12 cellular contexts compared by ENCODE assay signal in genomic region chrX:35726176-35726575, GRCh38.
DNase-seq lines count a peak whose midpoint lies in the region; ATAC-seq, FAIRE-seq and TF ChIP-seq lines count a peak whose summit lies in the region.
"Had no signal": no experiment of that assay in that cellular context is flagged by ENCODE, and none has a peak within 500 bp of the region (broad histone marks: within the 10 kb centered on the region; RNA-seq: fewer than 3 reads in every experiment).

No MANE protein-coding gene starts in this region.

- intact Hi-C loops in CD8-positive, alpha-beta T cell (cut with DNase I, micrococcal nuclease) = loop anchor here in 1 of 2 experiments (10.0 kb wide), 1 partner anchor 61 kb away; no protein-coding TSS in a partner anchor

- H3K9me3 ChIP-seq in CD8-positive, alpha-beta T cell (ENCODE audit: low read length) = no peaks in the 10 kb centered on the region

- H3K4me3 Mint-ChIP-seq in neural crest cell = no peak overlapping the region
- H3K4me3 Mint-ChIP-seq in CD8-positive, alpha-beta T cell = no peak overlapping the region
- H3K4me3 Mint-ChIP-seq: memory B cell had no signal

- H3K27me3 Mint-ChIP-seq in neural crest cell (ENCODE audit: low read depth) = no peaks in the 10 kb centered on the region
- no peaks in the 10 kb centered on the region for H3K27me3 Mint-ChIP-seq in CD8-positive, alpha-beta T cell (ENCODE audit: low read depth)
- H3K27me3 Mint-ChIP-seq: memory B cell had no signal

- H3K4me1 Mint-ChIP-seq in neural crest cell = no peaks in the 10 kb centered on the region
- H3K4me1 Mint-ChIP-seq in CD8-positive, alpha-beta T cell (ENCODE audit: low read depth) = no peaks in the 10 kb centered on the region
- H3K4me1 Mint-ChIP-seq: memory B cell had no signal

- no peaks in the 10 kb centered on the region for H3K36me3 ChIP-seq in bronchial epithelial cell (ENCODE audit: control insufficient read depth, insufficient read depth, low read length)
- no peaks in the 10 kb centered on the region for H3K36me3 ChIP-seq in CD8-positive, alpha-beta T cell (ENCODE audit: insufficient read depth, low read length)

- no peak overlapping the region for H3K27ac ChIP-seq in CD8-positive, alpha-beta T cell (ENCODE audit: low read depth, low read length)

- no peaks in the 10 kb centered on the region for H3K36me3 Mint-ChIP-seq in neural crest cell (ENCODE audit: low read depth)
- H3K36me3 Mint-ChIP-seq in CD8-positive, alpha-beta T cell = no peaks in the 10 kb centered on the region
- H3K36me3 Mint-ChIP-seq: memory B cell had no signal

- peak; percentile 30 for TF ChIP-seq CTCF in bronchial epithelial cell (IDR thresholded peaks at IDR 0.05; ENCODE audit: insufficient read depth, low read length, severe bottlenecking)
- peak; percentile 34 for TF ChIP-seq CTCF in neural crest cell (conservative IDR thresholded peaks at IDR 0.05)
- TF ChIP-seq CTCF in CD8-positive, alpha-beta T cell (IDR thresholded peaks at IDR 0.05) = no peak

- no peak for FAIRE-seq in bronchial epithelial cell (lab: Jason Lieb, UNC)
- FAIRE-seq: A204.1 had no signal

- peak; percentile 64 for DNase-seq in DMS 273 (lab: John Stamatoyannopoulos, UW; ENCODE audit: unreplicated experiment)
- no peak for DNase-seq in DMS 273 treated with DMSO at 0.1 percent for 48 hours (lab: John Stamatoyannopoulos, UW)
- peak; percentile 6 for DNase-seq in NCI-H460 (ENCODE audit: extremely low read depth, low read depth)
- peak; percentile 24 for DNase-seq in bronchial epithelial cell (ENCODE audit: low read depth)
- no peak for DNase-seq in neural crest cell (ENCODE audit: low read depth, low spot score)
- DNase-seq in SK-N-DZ (ENCODE audit: low spot score) = no peak
- no peak for DNase-seq in CD8-positive, alpha-beta T cell
- DNase-seq: foreskin fibroblast; stimulated activated CD8-positive, alpha-beta memory T cell treated with anti-CD3 and anti-CD28 coated beads, Interleukin-4, amount 100 ng/mL, for 48 hours had no signal

- H3K27me3 ChIP-seq in bronchial epithelial cell (ENCODE audit: control insufficient read depth, insufficient read depth, low read length) = no peaks in the 10 kb centered on the region
- H3K27me3 ChIP-seq in CD8-positive, alpha-beta T cell (ENCODE audit: insufficient read depth, low read length) = no peaks in the 10 kb centered on the region

- H3K4me1 ChIP-seq in CD8-positive, alpha-beta T cell (ENCODE audit: insufficient read depth, low read length) = no peaks in the 10 kb centered on the region

- CTCF ChIA-PET in CD8-positive, alpha-beta T cell (lab: Charles Lee) = no interaction called here

- POLR2A ChIA-PET in CD8-positive, alpha-beta T cell (lab: Charles Lee) = no interaction called here

- no peak overlapping the region for H3K27ac Mint-ChIP-seq in neural crest cell (ENCODE audit: unreplicated experiment)
- H3K27ac Mint-ChIP-seq in CD8-positive, alpha-beta T cell = no peak overlapping the region
- H3K27ac Mint-ChIP-seq: memory B cell had no signal

- no peak for ATAC-seq in HG03565 (IDR thresholded peaks at IDR 0.05; ENCODE audit: unreplicated experiment)
- no peak for ATAC-seq in CD8-positive, alpha-beta T cell

- H3K9me3 Mint-ChIP-seq in neural crest cell = peaks cover 4% of the 10 kb centered on the region
- H3K9me3 Mint-ChIP-seq in CD8-positive, alpha-beta T cell = peaks cover 2% of the 10 kb centered on the region

- no peak overlapping the region for H3K4me3 ChIP-seq in bronchial epithelial cell (ENCODE audit: low read depth, low read length)
- H3K4me3 ChIP-seq in CD8-positive, alpha-beta T cell (ENCODE audit: low read depth, low read length) = no peak overlapping the region

Comparison
In these comparisons a context has a peak if more than half of its experiments do, and no peak if none do; other contexts are left out.
1. DNase-seq: peak in DMS 273 (single experiment), NCI-H460 (single experiment) and bronchial epithelial cell (single experiment); none in DMS 273 treated with DMSO at 0.1 percent for 48 hours (single experiment), neural crest cell (single experiment), SK-N-DZ (single experiment) and CD8-positive, alpha-beta T cell (0 of 7).